ENCODE assay signal across 29 cellular contexts in the genomic region with DNA sequence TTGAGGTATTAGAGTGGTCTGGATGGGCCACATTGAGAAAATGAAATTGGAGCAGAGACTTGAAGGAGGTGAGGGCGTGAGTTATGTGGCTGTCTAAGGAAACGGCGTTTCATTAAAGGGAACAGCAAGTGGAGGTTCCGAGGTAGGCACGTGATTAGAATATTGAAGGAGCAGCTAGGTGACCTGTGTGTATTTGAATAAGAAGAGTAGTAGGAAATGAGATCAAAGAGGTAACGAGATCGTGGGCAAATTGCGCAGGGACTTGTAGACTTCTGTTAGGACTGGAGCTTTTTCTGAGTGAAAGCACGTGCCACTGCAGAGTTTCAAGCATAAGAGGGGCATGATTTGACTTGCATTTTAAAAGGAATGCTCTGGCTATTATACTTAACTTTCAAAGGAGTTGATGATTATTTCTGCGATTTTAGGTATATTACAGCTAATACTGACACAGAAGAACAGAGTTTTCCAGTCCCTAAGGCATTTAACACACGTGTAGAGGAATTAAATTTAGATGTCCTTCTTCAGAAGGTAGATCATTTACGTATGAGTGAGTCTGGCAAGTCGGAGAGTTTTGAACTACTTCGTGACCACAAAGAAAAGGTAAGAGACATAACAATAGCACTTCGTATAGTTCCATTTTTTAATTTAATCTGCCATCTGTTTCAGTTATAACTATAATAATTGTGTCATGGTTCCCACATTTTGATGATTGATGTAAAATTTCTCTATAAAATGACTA.
"Had no signal": no experiment of that assay in that cellular context is flagged by ENCODE, and none has a peak within 500 bp of the region (broad histone marks: within the 10 kb centered on the region; RNA-seq: fewer than 3 reads in every experiment).

No MANE protein-coding gene starts in this region.

- ATAC-seq: activated CD4-positive, alpha-beta T cell treated with anti-CD3 and anti-CD28 coated beads for 36 hours; left lobe of liver; naive thymus-derived CD8-positive, alpha-beta T cell; pancreas; psoas muscle; stimulated activated naive B cell treated with anti-CD40 and anti-IgM and Interleukin-4, amounts not matched to agents 10 μg/mL and 1 μg/mL and 100 μg/mL, for 72 hours; T-cell had no signal

- H3K4me1 ChIP-seq: esophagus muscularis mucosa, pancreas, psoas muscle, right atrium auricular region, stomach had no signal

- DNase-seq: activated CD4-positive, alpha-beta T cell treated with anti-CD3 and anti-CD28 coated beads for 36 hours; activated CD4-positive, alpha-beta T cell treated with anti-CD3 and anti-CD28 coated beads, Interleukin-2, amount 50 U/mL, for 4 hours; activated CD4-positive, CD25-positive, alpha-beta regulatory T cell; activated CD8-positive, alpha-beta memory T cell treated with anti-CD3 and anti-CD28 coated beads, Interleukin-2, amount 50 U/mL, for 4 hours; activated effector memory CD4-positive, alpha-beta T cell treated with anti-CD3 and anti-CD28 coated beads, Interleukin-2, amount 50 U/mL, for 16 hours; activated naive CD4-positive, alpha-beta T cell treated with anti-CD3 and anti-CD28 coated beads, Interleukin-2, amount 10 ng/mL, durations not matched to agents 7 days and 5 days; activated naive CD8-positive, alpha-beta T cell treated with anti-CD3 and anti-CD28 coated beads, Interleukin-2, amount 10 ng/mL, durations not matched to agents 7 days and 5 days; activated T-cell treated with anti-CD3 and anti-CD28 coated beads, Interleukin-2, amount 50 U/mL, for 1 hour; amniotic stem cell; endodermal cell; islet precursor cell; midbrain; naive thymus-derived CD8-positive, alpha-beta T cell; nucleus accumbens; pancreas; psoas muscle; stimulated activated CD4-positive, alpha-beta T cell treated with anti-CD3 and anti-CD28 coated beads, Interleukin-1b, Interleukin-23, amount 100 ng/mL, for 48 hours; stimulated activated naive B cell treated with anti-CD40 and anti-IgM and Interleukin-4, amounts not matched to agents 10 μg/mL and 1 μg/mL and 100 μg/mL, for 72 hours; stomach; T-cell; thyroid gland had no signal

- H3K4me3 ChIP-seq: esophagus muscularis mucosa, pancreas, psoas muscle, right atrium auricular region, smooth muscle cell, stomach, thyroid gland had no signal

- H3K36me3 ChIP-seq: esophagus muscularis mucosa, pancreas, right atrium auricular region, stomach, thyroid gland had no signal

- H3K9me3 ChIP-seq: esophagus muscularis mucosa, pancreas, psoas muscle, right atrium auricular region, stomach, thyroid gland had no signal

- H3K9me3 Mint-ChIP-seq: activated naive CD4-positive, alpha-beta T cell treated with anti-CD3 and anti-CD28 coated beads, Interleukin-2, amount 10 ng/mL, durations not matched to agents 7 days and 5 days; activated naive CD8-positive, alpha-beta T cell treated with anti-CD3 and anti-CD28 coated beads, Interleukin-2, amount 10 ng/mL, durations not matched to agents 7 days and 5 days; activated T-helper 1 cell treated with anti-CD3 and anti-CD28 coated beads, Interleukin-12 subunit alpha, Interleukin-12 subunit beta, Interleukin-2, Interleukin-4 antibody, amounts not matched to agents 30 ng/mL and 10 ng/mL and 1 ng/mL, durations not matched to agents 14 hours and 24 hours and 36 hours; central memory CD8-positive, alpha-beta T cell; naive thymus-derived CD8-positive, alpha-beta T cell; neural crest cell; stimulated activated naive B cell treated with anti-CD40 and anti-IgM and Interleukin-4, amounts not matched to agents 10 μg/mL and 1 μg/mL and 100 μg/mL, for 72 hours; T-cell had no signal

- H3K27ac Mint-ChIP-seq: activated CD4-positive, alpha-beta T cell treated with anti-CD3 and anti-CD28 coated beads for 36 hours; activated naive CD4-positive, alpha-beta T cell treated with anti-CD3 and anti-CD28 coated beads, Interleukin-2, amount 10 ng/mL, durations not matched to agents 7 days and 5 days; activated naive CD8-positive, alpha-beta T cell treated with anti-CD3 and anti-CD28 coated beads, Interleukin-2, amount 10 ng/mL, durations not matched to agents 7 days and 5 days; activated T-helper 1 cell treated with anti-CD3 and anti-CD28 coated beads, Interleukin-12 subunit alpha, Interleukin-12 subunit beta, Interleukin-2, Interleukin-4 antibody, amounts not matched to agents 30 ng/mL and 10 ng/mL and 1 ng/mL, durations not matched to agents 14 hours and 24 hours and 36 hours; dendritic cell treated with granulocyte-macrophage colony-stimulating factor and Interleukin-4, amounts not matched to agents 40 ng/mL and 50 ng/mL, for 4 days; endodermal cell; naive thymus-derived CD8-positive, alpha-beta T cell; stimulated activated naive B cell treated with anti-CD40 and anti-IgM and Interleukin-4, amounts not matched to agents 10 μg/mL and 1 μg/mL and 100 μg/mL, for 72 hours; T-cell had no signal

- H3K27me3 ChIP-seq: esophagus muscularis mucosa, pancreas, right atrium auricular region, stomach, thyroid gland had no signal

- H3K27me3 Mint-ChIP-seq: activated CD4-positive, alpha-beta T cell treated with anti-CD3 and anti-CD28 coated beads for 36 hours; central memory CD8-positive, alpha-beta T cell; stimulated activated naive B cell treated with anti-CD40 and anti-IgM and Interleukin-4, amounts not matched to agents 10 μg/mL and 1 μg/mL and 100 μg/mL, for 72 hours; T-cell had no signal

- H3K27ac ChIP-seq: esophagus muscularis mucosa, pancreas, psoas muscle, right atrium auricular region, stomach, thyroid gland had no signal

- H3K36me3 Mint-ChIP-seq: activated naive CD4-positive, alpha-beta T cell treated with anti-CD3 and anti-CD28 coated beads, Interleukin-2, amount 10 ng/mL, durations not matched to agents 7 days and 5 days; activated naive CD8-positive, alpha-beta T cell treated with anti-CD3 and anti-CD28 coated beads, Interleukin-2, amount 10 ng/mL, durations not matched to agents 7 days and 5 days had no signal

- H3K4me3 Mint-ChIP-seq: activated CD4-positive, alpha-beta T cell treated with anti-CD3 and anti-CD28 coated beads for 36 hours; activated naive CD4-positive, alpha-beta T cell treated with anti-CD3 and anti-CD28 coated beads, Interleukin-2, amount 10 ng/mL, durations not matched to agents 7 days and 5 days; activated naive CD8-positive, alpha-beta T cell treated with anti-CD3 and anti-CD28 coated beads, Interleukin-2, amount 10 ng/mL, durations not matched to agents 7 days and 5 days; activated T-helper 1 cell treated with anti-CD3 and anti-CD28 coated beads, Interleukin-12 subunit alpha, Interleukin-12 subunit beta, Interleukin-2, Interleukin-4 antibody, amounts not matched to agents 30 ng/mL and 10 ng/mL and 1 ng/mL, durations not matched to agents 14 hours and 24 hours and 36 hours; central memory CD8-positive, alpha-beta T cell; dendritic cell treated with granulocyte-macrophage colony-stimulating factor and Interleukin-4, amounts not matched to agents 40 ng/mL and 50 ng/mL, for 4 days; endodermal cell; naive thymus-derived CD8-positive, alpha-beta T cell; neural crest cell; stimulated activated naive B cell treated with anti-CD40 and anti-IgM and Interleukin-4, amounts not matched to agents 10 μg/mL and 1 μg/mL and 100 μg/mL, for 72 hours; T-cell had no signal

- H3K4me1 Mint-ChIP-seq: activated CD4-positive, alpha-beta T cell treated with anti-CD3 and anti-CD28 coated beads for 36 hours; activated naive CD4-positive, alpha-beta T cell treated with anti-CD3 and anti-CD28 coated beads, Interleukin-2, amount 10 ng/mL, durations not matched to agents 7 days and 5 days; activated naive CD8-positive, alpha-beta T cell treated with anti-CD3 and anti-CD28 coated beads, Interleukin-2, amount 10 ng/mL, durations not matched to agents 7 days and 5 days; endodermal cell; neural crest cell had no signal
